ENCODE assay signal across 8 cellular contexts in genomic region chr16:18801197-18801972, GRCh38. TPM values are rescaled to one million over a fixed set of nuclear protein-coding genes. Genes with fewer than 3 reads are reported as not detected.
DNase-seq lines count a peak whose midpoint lies in the region; TF ChIP-seq lines count a peak whose summit lies in the region.

Gene ARL6IP1 (minus strand): TSS chr16:18801549. CDS start chr16:18801466, 83 bp downstream.

- peak within 1 kb of the TSS; percentile 81 for H3K14ac ChIP-seq in H9 (ENCODE audit: insufficient read depth, low read length)

- H3K79me1 ChIP-seq in H9 (ENCODE audit: insufficient read depth, low read depth, low read length, poor library complexity, severe bottlenecking) = no peaks in the 10 kb centered on the region

- DNase-seq in G401 (ENCODE audit: low spot score) (peak; percentile 99), H9 (peak; percentile 99), MG63 (peak; percentile 100), SIG-M5 (lab: John Stamatoyannopoulos, UW) (peak; percentile 85), activated gamma-delta T cell treated with Interleukin-2 at 50 U/mL for 16 hours (peak; percentile 98), fibroblast of villous mesenchyme (ENCODE audit: low read depth) (peak; percentile 100), neural crest cell (ENCODE audit: low read depth, low spot score) (peak; percentile 96), stromal cell of bone marrow (ENCODE audit: low read depth) (peak; percentile 99)

- H2AK5ac ChIP-seq in H9 (ENCODE audit: insufficient read length, low read length) = no peak within 1 kb of the TSS

- H2BK20ac ChIP-seq in H9 (ENCODE audit: low read depth, low read length, poor library complexity, severe bottlenecking) = no peak within 1 kb of the TSS

- no peak within 1 kb of the TSS for H2BK15ac ChIP-seq in H9 (ENCODE audit: low read depth, low read length)

- no peak within 1 kb of the TSS for H2BK120ac ChIP-seq in H9 (ENCODE audit: low read depth, low read length, poor library complexity, severe bottlenecking)

- H3K27me3 Mint-ChIP-seq in H9 (ENCODE audit: low read depth) = no peaks in the 10 kb centered on the region
- H3K27me3 Mint-ChIP-seq in neural crest cell (ENCODE audit: low read depth) = peaks cover 2% of the 10 kb centered on the region

- H4K8ac ChIP-seq in H9 (replicated peaks; ENCODE audit: insufficient read length, low read depth, low read length) = no peak within 1 kb of the TSS

- H3K79me2 ChIP-seq in H9 (ENCODE audit: insufficient read depth, low read length) = peaks cover 22% of the 10 kb centered on the region

- no peak within 1 kb of the TSS for H4K5ac ChIP-seq in H9 (ENCODE audit: insufficient read length, low read depth, low read length)

- H3K4me1 Mint-ChIP-seq in H9 (peaks cover 50 to 52% of the 10 kb centered on the region in 2 experiments), neural crest cell (peaks cover 41% of the 10 kb centered on the region)

- peaks cover 55% of the 10 kb centered on the region for H3K36me3 ChIP-seq in MG63

- H3K4me2 ChIP-seq in H9 (ENCODE audit: insufficient read depth, insufficient read length, low read length) = peak within 1 kb of the TSS; percentile 93

- peak within 1 kb of the TSS; percentile 48 for H3K27ac ChIP-seq in H9 (ENCODE audit: insufficient read length, low read depth, low read length)

- peak within 1 kb of the TSS; percentile 73 for H3K18ac ChIP-seq in H9 (ENCODE audit: insufficient read length, low read depth, low read length)

- no CpG with 5 or more reads among the region's 75 CpGs for WGBS in H9 (ENCODE audit: extremely low coverage, insufficient read length, low lambda C conversion rate)

- no peak within 1 kb of the TSS for H3K23ac ChIP-seq in H9 (ENCODE audit: insufficient read length, low read depth, low read length)

- H3K27me3 ChIP-seq in H9 (ENCODE audit: insufficient read depth, low read length) = no peaks in the 10 kb centered on the region
- no peaks in the 10 kb centered on the region for H3K27me3 ChIP-seq in MG63

- no peak within 1 kb of the TSS for H4K91ac ChIP-seq in H9 (ENCODE audit: insufficient read length, low read depth, low read length)

- in situ Hi-C loops in G401 (cut with HindIII; ENCODE audit: low sequenced_read_pairs) = loop anchor here (25.0 kb wide), 1 partner anchor 161 kb away; no protein-coding TSS in a partner anchor

- no peak within 1 kb of the TSS for H2AFZ ChIP-seq in H9 (ENCODE audit: low read length)

- no peak within 1 kb of the TSS for H3T11ph ChIP-seq in H9 (ENCODE audit: low read length)

- no peak within 1 kb of the TSS; the same call in 1 of the 2 replicates for H3K4ac ChIP-seq in H9 (ENCODE audit: low read depth, low read length)

- H3K23me2 ChIP-seq in H9 (ENCODE audit: insufficient read length, low read depth, low read length, poor library complexity, severe bottlenecking) = peaks cover 10% of the 10 kb centered on the region

- H3K4me1 ChIP-seq in H9 (ENCODE audit: insufficient read depth, low read length) = no peaks in the 10 kb centered on the region

- no peak within 1 kb of the TSS for H2BK5ac ChIP-seq in H9 (ENCODE audit: insufficient read length, low read length)

- TF ChIP-seq CTCF in H9 (conservative IDR thresholded peaks at IDR 0.05) (peak; percentile 81), fibroblast of villous mesenchyme (IDR thresholded peaks at IDR 0.05; ENCODE audit: insufficient read depth, low read depth, low read length) (peak; percentile 83), neural crest cell (conservative IDR thresholded peaks at IDR 0.05) (peak; percentile 92)

- H3K4me3 Mint-ChIP-seq in H9 = peak within 1 kb of the TSS; percentile 91 to 95
- H3K4me3 Mint-ChIP-seq in neural crest cell = peak within 1 kb of the TSS; percentile 97

- H3K9me3 ChIP-seq in H9 (ENCODE audit: control insufficient read depth, low read depth, low read length) (no peaks in the 10 kb centered on the region), MG63 (no peaks in the 10 kb centered on the region)

- no peaks in the 10 kb centered on the region for H4K20me1 ChIP-seq in H9 (ENCODE audit: control insufficient read depth, insufficient read depth, insufficient read length)

- H3K27ac Mint-ChIP-seq in H9 (peak within 1 kb of the TSS; percentile 98 to 99 (median 99)), neural crest cell (ENCODE audit: unreplicated experiment) (peak within 1 kb of the TSS; percentile 98)

- peak within 1 kb of the TSS; percentile 98 for H3K4me3 ChIP-seq in MG63
- peak within 1 kb of the TSS; percentile 97 for H3K4me3 ChIP-seq in fibroblast of villous mesenchyme (ENCODE audit: low read depth, low read length)

- H3K9me3 Mint-ChIP-seq in H9 = no peaks in the 10 kb centered on the region; a peak in 1 of 5 replicates
- no peaks in the 10 kb centered on the region for H3K9me3 Mint-ChIP-seq in neural crest cell

- H3K56ac ChIP-seq in H9 (ENCODE audit: insufficient read length, low read depth, low read length) = no peak within 1 kb of the TSS

- H3K36me3 Mint-ChIP-seq in H9 (ENCODE audit: insufficient read depth in 1 of 3, low read depth in 3 of 3) (peaks cover 10 to 39% (median 27%) of the 10 kb centered on the region in 3 experiments), neural crest cell (ENCODE audit: low read depth) (peaks cover 11% of the 10 kb centered on the region)

- no peak within 1 kb of the TSS for H2BK12ac ChIP-seq in H9 (ENCODE audit: insufficient read length, low read depth, low read length)

- H3K9ac ChIP-seq in H9 (ENCODE audit: extremely low read depth, insufficient read length, low read length) = peak within 1 kb of the TSS; percentile 73

RNA-seq across cellular contexts. Expression of gene ARL6IP1, which starts in this region (rescaled TPM):
- 64.1 and 119 TPM in 2 replicates for total RNA-seq in G401 (2014; rRNA removed; shearing (Covaris generic))
- 197 and 205 TPM in 2 replicates for total RNA-seq in H9 (2021)
- 118 and 145 TPM in 2 replicates for total RNA-seq in MG63 (2014; rRNA removed; shearing (Covaris generic); ENCODE audit: low replicate concordance)
- 161 and 369 TPM in 2 replicates for total RNA-seq in fibroblast of villous mesenchyme
- 211 and 212 TPM in 2 replicates for total RNA-seq in neural crest cell

Comparison
In these comparisons a context has a peak if more than half of its experiments do, and no peak if none do; other contexts are left out.
1. Peak in every context shown above with its lines: DNase-seq, H3K4me3 ChIP-seq and H3K27ac ChIP-seq.